Comparison of ENCODE assay signal across 1 cellular context in the genomic region with DNA sequence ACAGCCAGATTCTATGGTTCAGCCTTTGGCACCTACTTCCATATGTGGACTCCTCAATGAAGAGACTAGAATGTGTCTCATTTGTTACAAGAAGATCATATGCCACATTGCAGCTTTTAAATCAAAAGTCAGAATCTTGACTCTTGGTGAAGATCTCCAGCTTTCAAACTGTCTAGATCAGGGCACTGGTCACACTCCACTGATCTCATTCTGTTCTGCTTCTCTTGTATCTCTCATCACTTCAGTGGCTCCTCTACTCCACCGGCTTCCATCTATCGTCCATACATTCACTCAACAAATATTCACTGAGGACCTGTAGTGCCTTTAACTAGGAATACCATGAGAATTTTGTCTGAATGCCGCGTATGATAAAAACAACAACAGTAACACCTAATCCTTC.
TF ChIP-seq lines count a peak whose summit lies in the region.

No MANE protein-coding gene starts in this region.

TF ChIP-seq in GM23338, 12 proteins besides CTCF, POLR2A, EP300 and RAD21 (continued from another document):
- TF ChIP-seq, protein P1, sequence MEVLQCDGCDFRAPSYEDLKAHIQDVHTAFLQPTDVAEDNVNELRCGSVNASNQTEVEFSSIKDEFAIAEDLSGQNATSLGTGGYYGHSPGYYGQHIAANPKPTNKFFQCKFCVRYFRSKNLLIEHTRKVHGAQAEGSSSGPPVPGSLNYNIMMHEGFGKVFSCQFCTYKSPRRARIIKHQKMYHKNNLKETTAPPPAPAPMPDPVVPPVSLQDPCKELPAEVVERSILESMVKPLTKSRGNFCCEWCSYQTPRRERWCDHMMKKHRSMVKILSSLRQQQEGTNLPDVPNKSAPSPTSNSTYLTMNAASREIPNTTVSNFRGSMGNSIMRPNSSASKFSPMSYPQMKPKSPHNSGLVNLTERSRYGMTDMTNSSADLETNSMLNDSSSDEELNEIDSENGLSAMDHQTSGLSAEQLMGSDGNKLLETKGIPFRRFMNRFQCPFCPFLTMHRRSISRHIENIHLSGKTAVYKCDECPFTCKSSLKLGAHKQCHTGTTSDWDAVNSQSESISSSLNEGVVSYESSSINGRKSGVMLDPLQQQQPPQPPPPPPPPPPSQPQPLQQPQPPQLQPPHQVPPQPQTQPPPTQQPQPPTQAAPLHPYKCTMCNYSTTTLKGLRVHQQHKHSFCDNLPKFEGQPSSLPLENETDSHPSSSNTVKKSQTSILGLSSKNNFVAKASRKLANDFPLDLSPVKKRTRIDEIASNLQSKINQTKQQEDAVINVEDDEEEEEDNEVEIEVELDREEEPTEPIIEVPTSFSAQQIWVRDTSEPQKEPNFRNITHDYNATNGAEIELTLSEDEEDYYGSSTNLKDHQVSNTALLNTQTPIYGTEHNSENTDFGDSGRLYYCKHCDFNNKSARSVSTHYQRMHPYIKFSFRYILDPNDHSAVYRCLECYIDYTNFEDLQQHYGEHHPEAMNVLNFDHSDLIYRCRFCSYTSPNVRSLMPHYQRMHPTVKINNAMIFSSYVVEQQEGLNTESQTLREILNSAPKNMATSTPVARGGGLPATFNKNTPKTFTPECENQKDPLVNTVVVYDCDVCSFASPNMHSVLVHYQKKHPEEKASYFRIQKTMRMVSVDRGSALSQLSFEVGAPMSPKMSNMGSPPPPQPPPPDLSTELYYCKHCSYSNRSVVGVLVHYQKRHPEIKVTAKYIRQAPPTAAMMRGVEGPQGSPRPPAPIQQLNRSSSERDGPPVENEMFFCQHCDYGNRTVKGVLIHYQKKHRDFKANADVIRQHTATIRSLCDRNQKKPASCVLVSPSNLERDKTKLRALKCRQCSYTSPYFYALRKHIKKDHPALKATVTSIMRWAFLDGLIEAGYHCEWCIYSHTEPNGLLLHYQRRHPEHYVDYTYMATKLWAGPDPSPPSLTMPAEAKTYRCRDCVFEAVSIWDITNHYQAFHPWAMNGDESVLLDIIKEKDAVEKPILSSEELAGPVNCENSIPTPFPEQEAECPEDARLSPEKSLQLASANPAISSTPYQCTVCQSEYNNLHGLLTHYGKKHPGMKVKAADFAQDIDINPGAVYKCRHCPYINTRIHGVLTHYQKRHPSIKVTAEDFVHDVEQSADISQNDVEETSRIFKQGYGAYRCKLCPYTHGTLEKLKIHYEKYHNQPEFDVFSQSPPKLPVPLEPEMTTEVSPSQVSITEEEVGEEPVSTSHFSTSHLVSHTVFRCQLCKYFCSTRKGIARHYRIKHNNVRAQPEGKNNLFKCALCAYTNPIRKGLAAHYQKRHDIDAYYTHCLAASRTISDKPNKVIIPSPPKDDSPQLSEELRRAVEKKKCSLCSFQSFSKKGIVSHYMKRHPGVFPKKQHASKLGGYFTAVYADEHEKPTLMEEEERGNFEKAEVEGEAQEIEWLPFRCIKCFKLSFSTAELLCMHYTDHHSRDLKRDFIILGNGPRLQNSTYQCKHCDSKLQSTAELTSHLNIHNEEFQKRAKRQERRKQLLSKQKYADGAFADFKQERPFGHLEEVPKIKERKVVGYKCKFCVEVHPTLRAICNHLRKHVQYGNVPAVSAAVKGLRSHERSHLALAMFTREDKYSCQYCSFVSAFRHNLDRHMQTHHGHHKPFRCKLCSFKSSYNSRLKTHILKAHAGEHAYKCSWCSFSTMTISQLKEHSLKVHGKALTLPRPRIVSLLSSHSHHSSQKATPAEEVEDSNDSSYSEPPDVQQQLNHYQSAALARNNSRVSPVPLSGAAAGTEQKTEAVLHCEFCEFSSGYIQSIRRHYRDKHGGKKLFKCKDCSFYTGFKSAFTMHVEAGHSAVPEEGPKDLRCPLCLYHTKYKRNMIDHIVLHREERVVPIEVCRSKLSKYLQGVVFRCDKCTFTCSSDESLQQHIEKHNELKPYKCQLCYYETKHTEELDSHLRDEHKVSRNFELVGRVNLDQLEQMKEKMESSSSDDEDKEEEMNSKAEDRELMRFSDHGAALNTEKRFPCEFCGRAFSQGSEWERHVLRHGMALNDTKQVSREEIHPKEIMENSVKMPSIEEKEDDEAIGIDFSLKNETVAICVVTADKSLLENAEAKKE (CRISPR knock-in tag; IDR thresholded peaks at IDR 0.05), result no peak
- TF ChIP-seq ZNF114 (CRISPR knock-in tag; IDR thresholded peaks at IDR 0.05) (no peak), JUNB (IDR thresholded peaks at IDR 0.05; ENCODE audit: unreplicated experiment) (no peak)
- TF ChIP-seq, protein P2, sequence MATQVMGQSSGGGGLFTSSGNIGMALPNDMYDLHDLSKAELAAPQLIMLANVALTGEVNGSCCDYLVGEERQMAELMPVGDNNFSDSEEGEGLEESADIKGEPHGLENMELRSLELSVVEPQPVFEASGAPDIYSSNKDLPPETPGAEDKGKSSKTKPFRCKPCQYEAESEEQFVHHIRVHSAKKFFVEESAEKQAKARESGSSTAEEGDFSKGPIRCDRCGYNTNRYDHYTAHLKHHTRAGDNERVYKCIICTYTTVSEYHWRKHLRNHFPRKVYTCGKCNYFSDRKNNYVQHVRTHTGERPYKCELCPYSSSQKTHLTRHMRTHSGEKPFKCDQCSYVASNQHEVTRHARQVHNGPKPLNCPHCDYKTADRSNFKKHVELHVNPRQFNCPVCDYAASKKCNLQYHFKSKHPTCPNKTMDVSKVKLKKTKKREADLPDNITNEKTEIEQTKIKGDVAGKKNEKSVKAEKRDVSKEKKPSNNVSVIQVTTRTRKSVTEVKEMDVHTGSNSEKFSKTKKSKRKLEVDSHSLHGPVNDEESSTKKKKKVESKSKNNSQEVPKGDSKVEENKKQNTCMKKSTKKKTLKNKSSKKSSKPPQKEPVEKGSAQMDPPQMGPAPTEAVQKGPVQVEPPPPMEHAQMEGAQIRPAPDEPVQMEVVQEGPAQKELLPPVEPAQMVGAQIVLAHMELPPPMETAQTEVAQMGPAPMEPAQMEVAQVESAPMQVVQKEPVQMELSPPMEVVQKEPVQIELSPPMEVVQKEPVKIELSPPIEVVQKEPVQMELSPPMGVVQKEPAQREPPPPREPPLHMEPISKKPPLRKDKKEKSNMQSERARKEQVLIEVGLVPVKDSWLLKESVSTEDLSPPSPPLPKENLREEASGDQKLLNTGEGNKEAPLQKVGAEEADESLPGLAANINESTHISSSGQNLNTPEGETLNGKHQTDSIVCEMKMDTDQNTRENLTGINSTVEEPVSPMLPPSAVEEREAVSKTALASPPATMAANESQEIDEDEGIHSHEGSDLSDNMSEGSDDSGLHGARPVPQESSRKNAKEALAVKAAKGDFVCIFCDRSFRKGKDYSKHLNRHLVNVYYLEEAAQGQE (IDR thresholded peaks at IDR 0.05; ENCODE audit: unreplicated experiment), result no peak
